Comparison of ENCODE assay signal across 11 cellular contexts in genomic region chr16:57115504-57116182, GRCh38. TPM values are rescaled to one million over a fixed set of nuclear protein-coding genes. Genes with fewer than 3 reads are reported as not detected.
A peak's percentile ranks its signal among the peaks of the same experiment; 100 is the strongest.
DNase-seq lines count a peak whose midpoint lies in the region; ATAC-seq and TF ChIP-seq lines count a peak whose summit lies in the region.
"Had no signal": no experiment of that assay in that cellular context is flagged by ENCODE, and none has a peak within 500 bp of the region (broad histone marks: within the 10 kb centered on the region; RNA-seq: fewer than 3 reads in every experiment).

No MANE protein-coding gene starts in this region.

- no peaks in the 10 kb centered on the region for H3K9me3 ChIP-seq in adrenal gland (replicated peaks in 1 of 3)
- H3K9me3 ChIP-seq in heart right ventricle = no peaks in the 10 kb centered on the region

- no peak for TF ChIP-seq POLR2A in adrenal gland (IDR thresholded peaks at IDR 0.05)

- H3K36me3 Mint-ChIP-seq in activated naive CD4-positive, alpha-beta T cell treated with anti-CD3 and anti-CD28 coated beads, Interleukin-2, amount 10 ng/mL, durations not matched to agents 7 days and 5 days = no peaks in the 10 kb centered on the region

- peaks cover 0 to 21% of the 10 kb centered on the region in 2 donors for H3K4me1 ChIP-seq in adrenal gland (replicated peaks in 1 of 2)
- peaks cover 0 to 41% (median 23%) of the 10 kb centered on the region in 9 donors for H3K4me1 ChIP-seq in heart right ventricle

- no peak overlapping the region for H3K4me3 Mint-ChIP-seq in activated naive CD4-positive, alpha-beta T cell treated with anti-CD3 and anti-CD28 coated beads, Interleukin-2, amount 10 ng/mL, durations not matched to agents 7 days and 5 days
- H3K4me3 Mint-ChIP-seq: dendritic cell treated with granulocyte-macrophage colony-stimulating factor and Interleukin-4, amounts not matched to agents 40 ng/mL and 50 ng/mL, for 4 days had no signal

- WGBS in adrenal gland, 4 donors = 55 to 71% (median 68%) methylated on average over 13 to 25 of the region's 25 CpGs
- 50 to 71% methylated on average over 25 of the region's 25 CpGs for WGBS in heart right ventricle, 2 donors

- CTCF ChIA-PET in activated naive CD4-positive, alpha-beta T cell treated with anti-CD3 and anti-CD28 coated beads, Interleukin-2, amount 10 ng/mL, durations not matched to agents 7 days and 5 days (lab: Charles Lee) = no interaction called here

- DNase-seq in Kasumi-1 (lab: John Stamatoyannopoulos, UW) (peak; percentile 64 to 71), adrenal gland (peak; percentile 45 to 76 (median 68)), heart right ventricle (peak; percentile 80), pons (ENCODE audit: low spot score) (peak; percentile 98), iPS-NIHi7 (ENCODE audit: extremely low spot score) (no peak), cortex of kidney (lab: John Stamatoyannopoulos, UW) (no peak), cerebellar nuclear complex (lab: John Stamatoyannopoulos, UW) (no peak)
- no peak for DNase-seq in activated naive CD4-positive, alpha-beta T cell treated with anti-CD3 and anti-CD28 coated beads, Interleukin-2, amount 10 ng/mL, durations not matched to agents 7 days and 5 days
- DNase-seq: activated CD4-positive, alpha-beta T cell treated with anti-CD3 and anti-CD28 coated beads, Interleukin-2, amount 50 U/mL, for 1 hour; NCI-H526 treated with DMSO at 0.1 percent for 48 hours had no signal

- H3K27ac ChIP-seq in adrenal gland = peak overlapping the region in 2 of 5 donors; percentile 32 to 59
- H3K27ac ChIP-seq in heart right ventricle = peak overlapping the region in 6 of 10 donors; percentile 17 to 62 (median 50)

- intact Hi-C loops in adrenal gland (cut with DNase I) (no loop called here), heart right ventricle (cut with DNase I) (no loop called here)

- no peaks in the 10 kb centered on the region for H3K27me3 ChIP-seq in adrenal gland
- no peaks in the 10 kb centered on the region for H3K27me3 ChIP-seq in heart right ventricle

- no peak for TF ChIP-seq CTCF in adrenal gland (IDR thresholded peaks at IDR 0.05)
- no peak for TF ChIP-seq CTCF in heart right ventricle (IDR thresholded peaks at IDR 0.05)

- H3K4me3 ChIP-seq in adrenal gland (no peak overlapping the region), heart right ventricle (peak overlapping the region in 1 of 10 donors; percentile 22)

- H3K9me3 Mint-ChIP-seq in activated naive CD4-positive, alpha-beta T cell treated with anti-CD3 and anti-CD28 coated beads, Interleukin-2, amount 10 ng/mL, durations not matched to agents 7 days and 5 days = no peaks in the 10 kb centered on the region
- H3K9me3 Mint-ChIP-seq: dendritic cell treated with granulocyte-macrophage colony-stimulating factor and Interleukin-4, amounts not matched to agents 40 ng/mL and 50 ng/mL, for 4 days had no signal

- no peaks in the 10 kb centered on the region for H3K4me1 Mint-ChIP-seq in activated naive CD4-positive, alpha-beta T cell treated with anti-CD3 and anti-CD28 coated beads, Interleukin-2, amount 10 ng/mL, durations not matched to agents 7 days and 5 days

- no peak overlapping the region for H3K27ac Mint-ChIP-seq in activated naive CD4-positive, alpha-beta T cell treated with anti-CD3 and anti-CD28 coated beads, Interleukin-2, amount 10 ng/mL, durations not matched to agents 7 days and 5 days
- H3K27ac Mint-ChIP-seq: dendritic cell treated with granulocyte-macrophage colony-stimulating factor and Interleukin-4, amounts not matched to agents 40 ng/mL and 50 ng/mL, for 4 days had no signal

- H3K36me3 ChIP-seq in adrenal gland (replicated peaks in 1 of 2) = peaks cover 0 to 16% of the 10 kb centered on the region in 2 donors
- H3K36me3 ChIP-seq in heart right ventricle = peaks cover 0 to 62% (median 6%) of the 10 kb centered on the region in 9 donors

- peak; percentile 78 to 91 (median 87) for ATAC-seq in heart right ventricle

- peaks cover under 1% of the 10 kb centered on the region for H3K27me3 Mint-ChIP-seq in activated naive CD4-positive, alpha-beta T cell treated with anti-CD3 and anti-CD28 coated beads, Interleukin-2, amount 10 ng/mL, durations not matched to agents 7 days and 5 days
- H3K27me3 Mint-ChIP-seq: dendritic cell treated with granulocyte-macrophage colony-stimulating factor and Interleukin-4, amounts not matched to agents 40 ng/mL and 50 ng/mL, for 4 days had no signal

RNA-seq across cellular contexts. Expression of gene CPNE2, which starts 23.3 kb away (rescaled TPM):
- total RNA-seq in adrenal gland = 10 to 100 TPM; 11.8 to 43.6 (median 17.1) TPM
- 10 to 100 TPM in 2 of 3 donors, 1 to 10 TPM in 1; 9.6 to 36.7 (median 29.4) TPM for polyA plus RNA-seq in adrenal gland
- 10 to 100 TPM in 6 of 10 donors, 1 to 10 TPM in 4; 6.5 to 18.0 (median 10.7) TPM for total RNA-seq in heart right ventricle
- 10 to 100 TPM; 23.5 to 32.1 TPM for polyA plus RNA-seq in heart right ventricle

Comparison
In these comparisons a context has a peak if more than half of its experiments do, and no peak if none do; other contexts are left out.
1. DNase-seq: peak in Kasumi-1 (2 of 2), adrenal gland (7 of 7), heart right ventricle (2 of 2) and pons (single experiment); none in activated naive CD4-positive, alpha-beta T cell treated with anti-CD3 and anti-CD28 coated beads, Interleukin-2, amount 10 ng/mL, durations not matched to agents 7 days and 5 days (single experiment), iPS-NIHi7 (single experiment), cortex of kidney (single experiment) and cerebellar nuclear complex (0 of 2).